ENCODE assay signal across 14 cellular contexts in genomic region chr15:58515807-58516206, GRCh38.
DNase-seq lines count a peak whose midpoint lies in the region; ATAC-seq lines count a peak whose summit lies in the region.
"Had no signal": no experiment of that assay in that cellular context is flagged by ENCODE, and none has a peak within 500 bp of the region (broad histone marks: within the 10 kb centered on the region; RNA-seq: fewer than 3 reads in every experiment).

No MANE protein-coding gene starts in this region.

- no peaks in the 10 kb centered on the region for H3K36me3 Mint-ChIP-seq in activated CD4-positive, alpha-beta memory T cell treated with anti-CD3 and anti-CD28 coated beads for 36 hours
- H3K36me3 Mint-ChIP-seq in naive thymus-derived CD8-positive, alpha-beta T cell, result peaks cover 0 to 4% (median 0%) of the 10 kb centered on the region in 3 donors

- DNase-seq in activated CD4-positive, alpha-beta T cell treated with anti-CD3 and anti-CD28 coated beads for 4 hours, result peak; percentile 9 to 12
- no peak for DNase-seq in activated CD4-positive, alpha-beta T cell treated with anti-CD3 and anti-CD28 coated beads, Interleukin-2, amount 50 U/mL, for 1 hour
- DNase-seq in KBM-7 (peak; percentile 71), Right ventricle myocardium superior (no peak), EL (no peak), RKO (ENCODE audit: low spot score) (no peak)
- peak; percentile 39 for DNase-seq in activated CD4-positive, alpha-beta memory T cell treated with anti-CD3 and anti-CD28 coated beads for 36 hours
- DNase-seq in naive thymus-derived CD8-positive, alpha-beta T cell, result peak in 2 of 10 donors; percentile 20 to 25
- DNase-seq: activated CD4-positive, CD25-positive, alpha-beta regulatory T cell treated with anti-CD3 and anti-CD28 coated beads, Interleukin-2, amount 50 U/mL, for 72 hours; aorta; effector CD8-positive, alpha-beta T cell; gastrocnemius medialis; MM.1S; sigmoid colon had no signal

- ATAC-seq in naive thymus-derived CD8-positive, alpha-beta T cell, result peak in 1 of 2 donors; percentile 17
- no peak for ATAC-seq in Right ventricle myocardium superior (ENCODE audit: poor library complexity)
- ATAC-seq: gastrocnemius medialis had no signal

- intact Hi-C loops in activated CD4-positive, alpha-beta memory T cell treated with anti-CD3 and anti-CD28 coated beads for 36 hours (cut with micrococcal nuclease), result loop anchor here (5.0 kb wide), 1 partner anchor 44 kb away; no protein-coding TSS in a partner anchor
- intact Hi-C loops in Right ventricle myocardium superior (cut with DNase I), result no loop called here

- H3K9me3 Mint-ChIP-seq in activated CD4-positive, alpha-beta memory T cell treated with anti-CD3 and anti-CD28 coated beads for 36 hours, result peaks cover 3% of the 10 kb centered on the region
- H3K9me3 Mint-ChIP-seq in naive thymus-derived CD8-positive, alpha-beta T cell, result peaks cover 0 to 5% (median 0%) of the 10 kb centered on the region in 9 donors

- no peak overlapping the region for H3K4me3 Mint-ChIP-seq in activated CD4-positive, alpha-beta memory T cell treated with anti-CD3 and anti-CD28 coated beads for 36 hours
- H3K4me3 Mint-ChIP-seq in naive thymus-derived CD8-positive, alpha-beta T cell, result peak overlapping the region in 9 of 10 donors; percentile 1 to 46 (median 21)

- in situ Hi-C loops in KBM-7 (cut with MboI; ENCODE audit: low pct_unique_long_range_greater_than_20kb, low sequenced_read_pairs), result no loop called here

- H3K27me3 Mint-ChIP-seq in activated CD4-positive, alpha-beta memory T cell treated with anti-CD3 and anti-CD28 coated beads for 36 hours, result no peaks in the 10 kb centered on the region
- no peaks in the 10 kb centered on the region for H3K27me3 Mint-ChIP-seq in naive thymus-derived CD8-positive, alpha-beta T cell

- POLR2A ChIA-PET in activated CD4-positive, alpha-beta memory T cell treated with anti-CD3 and anti-CD28 coated beads for 36 hours (lab: Charles Lee), result no interaction called here
- POLR2A ChIA-PET in naive thymus-derived CD8-positive, alpha-beta T cell (lab: Charles Lee), result interaction anchor here (0.6 to 1.2 kb wide), 2 partner anchors 10 to 231 kb away, joined by 3 to 5 read pairs; no protein-coding TSS in a partner anchor

- peaks cover 24% of the 10 kb centered on the region for H3K4me1 Mint-ChIP-seq in activated CD4-positive, alpha-beta memory T cell treated with anti-CD3 and anti-CD28 coated beads for 36 hours (ENCODE audit: low read depth)
- H3K4me1 Mint-ChIP-seq in naive thymus-derived CD8-positive, alpha-beta T cell, result peaks cover 43 to 57% (median 54%) of the 10 kb centered on the region in 4 donors

- peak overlapping the region; percentile 54 for H3K27ac Mint-ChIP-seq in activated CD4-positive, alpha-beta memory T cell treated with anti-CD3 and anti-CD28 coated beads for 36 hours
- H3K27ac Mint-ChIP-seq in naive thymus-derived CD8-positive, alpha-beta T cell, result peak overlapping the region; percentile 3 to 98 (median 85)

- CTCF ChIA-PET in activated CD4-positive, alpha-beta memory T cell treated with anti-CD3 and anti-CD28 coated beads for 36 hours (lab: Charles Lee), result no interaction called here

Comparison
In these comparisons a context has a peak if more than half of its experiments do, and no peak if none do; other contexts are left out.
1. DNase-seq: peak in activated CD4-positive, alpha-beta T cell treated with anti-CD3 and anti-CD28 coated beads for 4 hours (2 of 2), KBM-7 (single experiment) and activated CD4-positive, alpha-beta memory T cell treated with anti-CD3 and anti-CD28 coated beads for 36 hours (single experiment); none in activated CD4-positive, alpha-beta T cell treated with anti-CD3 and anti-CD28 coated beads, Interleukin-2, amount 50 U/mL, for 1 hour (single experiment), Right ventricle myocardium superior (single experiment), EL (single experiment) and RKO (single experiment).